ENCODE assay signal across 8 cellular contexts in the genomic region with DNA sequence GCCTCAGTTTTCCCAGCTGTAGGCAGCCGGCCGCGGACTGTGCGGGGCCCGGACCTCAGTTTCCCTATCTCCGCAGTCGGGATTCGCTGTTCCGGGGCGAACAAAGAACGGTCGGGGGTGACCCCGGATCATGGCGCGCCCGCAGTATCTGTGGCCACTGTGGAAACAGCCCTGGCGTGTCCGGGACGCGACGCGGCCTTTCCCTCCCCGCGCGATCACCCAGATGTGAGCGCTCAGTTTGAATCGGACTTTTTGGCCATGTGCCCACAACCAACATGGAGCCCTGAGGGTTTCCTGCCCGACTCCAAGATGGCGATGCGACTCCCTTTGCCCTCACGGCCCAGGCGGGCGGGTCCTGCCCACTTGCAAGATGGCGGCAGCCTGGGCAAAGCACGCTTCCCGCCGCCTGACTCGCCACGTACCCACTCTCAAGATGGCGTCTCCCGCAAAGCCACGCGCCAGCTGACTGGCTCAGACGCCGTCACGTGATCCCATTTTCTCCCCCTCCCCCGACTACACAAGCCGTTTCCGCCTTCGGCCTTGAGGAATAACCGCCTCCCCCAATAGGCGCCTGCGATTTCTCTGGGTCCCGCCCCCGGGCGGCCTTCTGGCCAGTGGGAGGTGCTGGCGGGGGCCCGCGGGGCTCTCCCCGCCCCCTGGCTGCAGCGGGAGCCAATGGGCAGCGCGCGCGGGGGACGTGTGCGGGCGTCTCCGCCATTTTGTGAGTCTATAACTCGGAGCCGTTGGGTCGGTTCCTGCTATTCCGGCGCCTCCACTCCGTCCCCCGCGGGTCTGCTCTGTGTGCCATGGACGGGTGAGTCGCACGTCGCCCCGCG.
DNase-seq lines count a peak whose midpoint lies in the region; ATAC-seq and TF ChIP-seq lines count a peak whose summit lies in the region.

A gene (plus strand): TSS at position 761 of the 836 bp plus-strand sequence. CDS start 46 bp downstream, at position 807.

- H3K27ac Mint-ChIP-seq in activated naive CD4-positive, alpha-beta T cell treated with anti-CD3 and anti-CD28 coated beads, Interleukin-2, amount 50 U/mL, for 24 hours = peak within 1 kb of the TSS; percentile 96

- peaks cover 25% of the 10 kb centered on the region for H3K36me3 ChIP-seq in GM06990 (ENCODE audit: control insufficient read depth, insufficient read depth, low read length)

- H3K27me3 ChIP-seq in GM06990 (replicated peaks; ENCODE audit: control insufficient read depth, insufficient read depth, low read length) = no peaks in the 10 kb centered on the region

- peak within 1 kb of the TSS; percentile 96 for H3K4me3 ChIP-seq in GM06990 (replicated peaks; ENCODE audit: low read depth, low read length)

- ATAC-seq in HG02588 (IDR thresholded peaks at IDR 0.05; ENCODE audit: unreplicated experiment) = peak; percentile 67
- ATAC-seq in SK-N-SH treated with all-trans-retinoic acid at 6 μM for 48 hours = peak; percentile 88

- peak within 1 kb of the TSS; percentile 98 for H3K4me3 Mint-ChIP-seq in activated naive CD4-positive, alpha-beta T cell treated with anti-CD3 and anti-CD28 coated beads, Interleukin-2, amount 50 U/mL, for 24 hours

- H3K27me3 Mint-ChIP-seq in activated naive CD4-positive, alpha-beta T cell treated with anti-CD3 and anti-CD28 coated beads, Interleukin-2, amount 50 U/mL, for 24 hours = no peaks in the 10 kb centered on the region

- no peaks in the 10 kb centered on the region for H3K9me3 Mint-ChIP-seq in activated naive CD4-positive, alpha-beta T cell treated with anti-CD3 and anti-CD28 coated beads, Interleukin-2, amount 50 U/mL, for 24 hours

- H3K4me1 Mint-ChIP-seq in activated naive CD4-positive, alpha-beta T cell treated with anti-CD3 and anti-CD28 coated beads, Interleukin-2, amount 50 U/mL, for 24 hours = peaks cover 27% of the 10 kb centered on the region

- peaks cover 11% of the 10 kb centered on the region for H3K36me3 Mint-ChIP-seq in activated naive CD4-positive, alpha-beta T cell treated with anti-CD3 and anti-CD28 coated beads, Interleukin-2, amount 50 U/mL, for 24 hours

- TF ChIP-seq CTCF in GM06990 (IDR thresholded peaks at IDR 0.05; ENCODE audit: insufficient read depth, low read length, poor library complexity, severe bottlenecking) = no peak

- DNase-seq in GM06990 (ENCODE audit: extremely low read depth, insufficient read length) (peak; percentile 100), NCI-H1092 (lab: John Stamatoyannopoulos, UW) (peak; percentile 100), germinal center (ENCODE audit: low spot score) (peak; percentile 99), non-pigmented ciliary epithelial cell (ENCODE audit: low read depth) (peak; percentile 100), superior temporal gyrus (ENCODE audit: extremely low spot score) (peak; percentile 100)

TF ChIP-seq in SK-N-SH treated with all-trans-retinoic acid at 6 μM for 48 hours, 23 proteins besides CTCF, POLR2A, EP300 and RAD21:
- TF ChIP-seq, protein P1, sequence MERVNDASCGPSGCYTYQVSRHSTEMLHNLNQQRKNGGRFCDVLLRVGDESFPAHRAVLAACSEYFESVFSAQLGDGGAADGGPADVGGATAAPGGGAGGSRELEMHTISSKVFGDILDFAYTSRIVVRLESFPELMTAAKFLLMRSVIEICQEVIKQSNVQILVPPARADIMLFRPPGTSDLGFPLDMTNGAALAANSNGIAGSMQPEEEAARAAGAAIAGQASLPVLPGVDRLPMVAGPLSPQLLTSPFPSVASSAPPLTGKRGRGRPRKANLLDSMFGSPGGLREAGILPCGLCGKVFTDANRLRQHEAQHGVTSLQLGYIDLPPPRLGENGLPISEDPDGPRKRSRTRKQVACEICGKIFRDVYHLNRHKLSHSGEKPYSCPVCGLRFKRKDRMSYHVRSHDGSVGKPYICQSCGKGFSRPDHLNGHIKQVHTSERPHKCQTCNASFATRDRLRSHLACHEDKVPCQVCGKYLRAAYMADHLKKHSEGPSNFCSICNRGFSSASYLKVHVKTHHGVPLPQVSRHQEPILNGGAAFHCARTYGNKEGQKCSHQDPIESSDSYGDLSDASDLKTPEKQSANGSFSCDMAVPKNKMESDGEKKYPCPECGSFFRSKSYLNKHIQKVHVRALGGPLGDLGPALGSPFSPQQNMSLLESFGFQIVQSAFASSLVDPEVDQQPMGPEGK (CRISPR knock-in tag; IDR thresholded peaks at IDR 0.05; ENCODE audit: borderline replicate concordance) = no peak
- TF ChIP-seq SNAI2 (CRISPR knock-in tag; IDR thresholded peaks at IDR 0.05) (peak; percentile 33; the same call in 1 of the 2 replicates), ZFP3 (CRISPR knock-in tag; IDR thresholded peaks at IDR 0.05) (peak; percentile 29; the same call in 1 of the 2 replicates), TOX (CRISPR knock-in tag; IDR thresholded peaks at IDR 0.05; ENCODE audit: borderline replicate concordance) (no peak), CSDC2 (CRISPR knock-in tag; IDR thresholded peaks at IDR 0.05) (peak; percentile 67; the same call in 1 of the 2 replicates), ARNTL (CRISPR knock-in tag; IDR thresholded peaks at IDR 0.05; ENCODE audit: borderline replicate concordance, low read depth) (peak; percentile 93)
- TF ChIP-seq, protein P2, sequence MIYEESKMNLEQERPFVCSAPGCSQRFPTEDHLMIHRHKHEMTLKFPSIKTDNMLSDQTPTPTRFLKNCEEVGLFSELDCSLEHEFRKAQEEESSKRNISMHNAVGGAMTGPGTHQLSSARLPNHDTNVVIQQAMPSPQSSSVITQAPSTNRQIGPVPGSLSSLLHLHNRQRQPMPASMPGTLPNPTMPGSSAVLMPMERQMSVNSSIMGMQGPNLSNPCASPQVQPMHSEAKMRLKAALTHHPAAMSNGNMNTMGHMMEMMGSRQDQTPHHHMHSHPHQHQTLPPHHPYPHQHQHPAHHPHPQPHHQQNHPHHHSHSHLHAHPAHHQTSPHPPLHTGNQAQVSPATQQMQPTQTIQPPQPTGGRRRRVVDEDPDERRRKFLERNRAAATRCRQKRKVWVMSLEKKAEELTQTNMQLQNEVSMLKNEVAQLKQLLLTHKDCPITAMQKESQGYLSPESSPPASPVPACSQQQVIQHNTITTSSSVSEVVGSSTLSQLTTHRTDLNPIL (CRISPR knock-in tag; IDR thresholded peaks at IDR 0.05; ENCODE audit: low read depth) = no peak
- TF ChIP-seq, protein P3, sequence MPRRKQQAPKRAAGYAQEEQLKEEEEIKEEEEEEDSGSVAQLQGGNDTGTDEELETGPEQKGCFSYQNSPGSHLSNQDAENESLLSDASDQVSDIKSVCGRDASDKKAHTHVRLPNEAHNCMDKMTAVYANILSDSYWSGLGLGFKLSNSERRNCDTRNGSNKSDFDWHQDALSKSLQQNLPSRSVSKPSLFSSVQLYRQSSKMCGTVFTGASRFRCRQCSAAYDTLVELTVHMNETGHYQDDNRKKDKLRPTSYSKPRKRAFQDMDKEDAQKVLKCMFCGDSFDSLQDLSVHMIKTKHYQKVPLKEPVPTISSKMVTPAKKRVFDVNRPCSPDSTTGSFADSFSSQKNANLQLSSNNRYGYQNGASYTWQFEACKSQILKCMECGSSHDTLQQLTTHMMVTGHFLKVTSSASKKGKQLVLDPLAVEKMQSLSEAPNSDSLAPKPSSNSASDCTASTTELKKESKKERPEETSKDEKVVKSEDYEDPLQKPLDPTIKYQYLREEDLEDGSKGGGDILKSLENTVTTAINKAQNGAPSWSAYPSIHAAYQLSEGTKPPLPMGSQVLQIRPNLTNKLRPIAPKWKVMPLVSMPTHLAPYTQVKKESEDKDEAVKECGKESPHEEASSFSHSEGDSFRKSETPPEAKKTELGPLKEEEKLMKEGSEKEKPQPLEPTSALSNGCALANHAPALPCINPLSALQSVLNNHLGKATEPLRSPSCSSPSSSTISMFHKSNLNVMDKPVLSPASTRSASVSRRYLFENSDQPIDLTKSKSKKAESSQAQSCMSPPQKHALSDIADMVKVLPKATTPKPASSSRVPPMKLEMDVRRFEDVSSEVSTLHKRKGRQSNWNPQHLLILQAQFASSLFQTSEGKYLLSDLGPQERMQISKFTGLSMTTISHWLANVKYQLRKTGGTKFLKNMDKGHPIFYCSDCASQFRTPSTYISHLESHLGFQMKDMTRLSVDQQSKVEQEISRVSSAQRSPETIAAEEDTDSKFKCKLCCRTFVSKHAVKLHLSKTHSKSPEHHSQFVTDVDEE (CRISPR knock-in tag; IDR thresholded peaks at IDR 0.05) = peak; percentile 96

Comparison
In these comparisons a context has a peak if more than half of its experiments do, and no peak if none do; other contexts are left out.
1. Peak in every context shown above with its lines: DNase-seq, ATAC-seq and H3K4me3 ChIP-seq.